18 cellular contexts compared by ENCODE assay signal in the genomic region with DNA sequence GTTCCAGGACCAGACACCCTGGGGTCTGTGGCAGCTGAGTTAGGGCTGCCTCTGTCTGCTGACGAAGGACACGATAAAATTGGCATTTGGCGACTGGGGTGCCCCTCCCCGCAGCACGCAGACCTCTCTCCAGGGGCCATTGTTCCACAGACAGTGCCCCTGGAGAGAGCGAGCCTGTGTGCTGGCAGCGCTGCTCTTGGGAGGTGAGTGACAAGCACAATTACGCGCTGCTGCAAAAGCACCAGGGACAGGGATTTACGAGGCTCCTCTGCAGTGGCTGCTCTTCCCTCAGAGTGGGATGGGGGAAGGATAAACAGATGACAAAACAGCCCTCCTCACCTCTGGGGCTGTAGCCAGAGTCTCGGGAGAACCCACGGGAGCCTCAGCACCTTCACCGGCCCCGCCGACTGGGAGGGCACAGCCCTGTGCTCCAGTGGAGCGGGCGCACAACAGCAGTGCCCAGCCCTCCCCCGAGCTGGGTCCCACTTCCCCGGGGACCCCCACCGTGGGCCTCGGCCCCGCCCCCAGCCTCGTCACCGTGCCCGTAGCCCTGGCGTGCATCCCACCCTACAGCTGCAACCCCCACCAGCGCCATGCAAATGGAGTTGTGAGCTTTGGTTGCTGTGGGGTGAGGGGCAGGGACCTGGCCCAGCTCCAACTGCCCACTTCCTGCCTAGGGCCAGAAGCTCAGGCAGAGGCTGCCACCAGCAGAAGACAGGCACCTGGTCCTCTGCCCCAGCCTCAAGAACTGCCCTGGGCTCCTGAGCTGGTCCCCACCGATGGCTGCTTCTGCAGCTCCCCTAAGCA. TPM values are rescaled to one million over a fixed set of nuclear protein-coding genes. Genes with fewer than 3 reads are reported as not detected.
DNase-seq lines count a peak whose midpoint lies in the region; ATAC-seq, FAIRE-seq and TF ChIP-seq lines count a peak whose summit lies in the region.
"Had no signal": no experiment of that assay in that cellular context is flagged by ENCODE, and none has a peak within 500 bp of the region (broad histone marks: within the 10 kb centered on the region; RNA-seq: fewer than 3 reads in every experiment).

No MANE protein-coding gene starts in this region.

- no peak for TF ChIP-seq EP300 in H1 (IDR thresholded peaks at IDR 0.05; ENCODE audit: borderline replicate concordance in 1 of 2, low read depth in 2 of 2, low read length in 2 of 2)

- H3K4me3 ChIP-seq in H1 (ENCODE audit: extremely low read depth in 1 of 4, insufficient read depth in 2 of 4, low read depth in 3 of 4, low read length in 4 of 4) (no peak overlapping the region), upper lobe of right lung (no peak overlapping the region)
- H3K4me3 ChIP-seq: cardiac muscle cell, lung had no signal

- H3K4ac ChIP-seq in H1 (replicated peaks; ENCODE audit: insufficient read length, low read depth, low read length): no peak overlapping the region

- 85% methylated on average over 17 of the region's 28 CpGs; no CpG with 5 or more reads in 1 of the 2 experiments for WGBS in H1 (ENCODE audit: extremely low coverage in 1 of 2, insufficient coverage in 1 of 2, insufficient read length in 1 of 2, insufficient replicate concordance in 2 of 2, low coverage in 1 of 2, low lambda C conversion rate in 2 of 2, missing lambda C conversion rate in 1 of 2), 2 experiments

- H4K91ac ChIP-seq in H1 (replicated peaks; ENCODE audit: insufficient read length, low read length): no peak overlapping the region

- no peak for TF ChIP-seq POLR2A in H1 (IDR thresholded peaks at IDR 0.05; ENCODE audit: control extremely low read depth in 1 of 2, low read depth in 2 of 2, low read length in 2 of 2)

- no peak overlapping the region for H3K9ac ChIP-seq in H1 (replicated peaks in 1 of 4; ENCODE audit: extremely low read depth in 1 of 4, low read depth in 3 of 4, low read length in 3 of 4)

- intact Hi-C loops in upper lobe of right lung (cut with DNase I): no loop called here

- peaks cover 0 to 19% of the 10 kb centered on the region in 2 experiments for H4K20me1 ChIP-seq in H1 (replicated peaks in 1 of 2; ENCODE audit: control insufficient read depth in 1 of 2, insufficient read depth in 2 of 2, low read length in 2 of 2)

- H2BK120ac ChIP-seq in H1 (replicated peaks; ENCODE audit: low read depth, low read length): no peak overlapping the region

- H3K23ac ChIP-seq in H1 (ENCODE audit: insufficient read length): no peak overlapping the region

- no peak for FAIRE-seq in H1 (lab: Jason Lieb, UNC)

- H3K9me3 ChIP-seq in H1 (ENCODE audit: insufficient read depth in 2 of 2, low read depth in 1 of 2, low read length in 1 of 2) (no peaks in the 10 kb centered on the region), upper lobe of right lung (no peaks in the 10 kb centered on the region)

- H2BK15ac ChIP-seq in H1 (ENCODE audit: low read length): no peak overlapping the region

- H3K27ac ChIP-seq in H1 (ENCODE audit: low read depth, low read length): no peak overlapping the region
- no peak overlapping the region for H3K27ac ChIP-seq in upper lobe of right lung
- H3K27ac ChIP-seq: cardiac muscle cell had no signal

- H3K36me3 ChIP-seq in H1 (ENCODE audit: control insufficient read depth in 2 of 4, insufficient read depth in 4 of 4, low read length in 3 of 4) (peaks cover 0 to 12% (median 7%) of the 10 kb centered on the region in 4 experiments; a peak in 3 of 8 replicates), upper lobe of right lung (no peaks in the 10 kb centered on the region)
- H3K36me3 ChIP-seq: cardiac muscle cell had no signal

- H3K27me3 ChIP-seq in H1 (replicated peaks in 1 of 4; ENCODE audit: control insufficient read depth in 3 of 4, extremely low read depth in 1 of 4, insufficient read depth in 3 of 4, low read length in 3 of 4): no peaks in the 10 kb centered on the region
- H3K27me3 ChIP-seq in upper lobe of right lung: no peaks in the 10 kb centered on the region
- H3K27me3 ChIP-seq: cardiac muscle cell had no signal

- CTCF ChIA-PET in H1 (lab: Charles Lee; ENCODE audit: partially characterized antibody): interaction anchor here (0.6 to 4.8 kb wide), 15 partner anchors 10 to 99 kb away, joined by 3 to 20 read pairs (median 3); no protein-coding TSS in a partner anchor

- H4K5ac ChIP-seq in H1 (ENCODE audit: insufficient read length, low read depth, low read length): no peak overlapping the region

- TF ChIP-seq CTCF in H1 (IDR thresholded peaks at IDR 0.05; ENCODE audit: control extremely low read depth in 1 of 3, insufficient read depth in 1 of 3, low read depth in 1 of 3, low read length in 3 of 3) (no peak), upper lobe of right lung (IDR thresholded peaks at IDR 0.05) (no peak)

- no peak overlapping the region for H3K56ac ChIP-seq in H1 (replicated peaks; ENCODE audit: insufficient read length, low read depth, low read length)

- POLR2A ChIA-PET in H1 (lab: Charles Lee; ENCODE audit: partially characterized antibody): interaction anchor here (0.7 to 2.0 kb wide), 11 partner anchors 18 to 122 kb away, joined by 3 to 8 read pairs (median 4); partner anchors contain the start of gene PNPLA2

- DNase-seq in DMS79 (lab: John Stamatoyannopoulos, UW): peak; percentile 10
- DNase-seq in NCI-H1436 (lab: John Stamatoyannopoulos, UW): peak; percentile 65
- no peak for DNase-seq in H1 (ENCODE audit: low read depth in 1 of 2, low spot score in 2 of 2)
- DNase-seq in upper lobe of right lung: no peak
- no peak for DNase-seq in dedifferentiated amniotic fluid mesenchymal stem cell (ENCODE audit: extremely low spot score)
- no peak for DNase-seq in stimulated activated CD4-positive, alpha-beta T cell treated with anti-CD3 and anti-CD28 coated beads, Interleukin-2, amount 100 ng/mL, for 48 hours
- DNase-seq: activated B cell treated with CpG ODN at 0.5 μM for 24 hours; activated CD8-positive, alpha-beta memory T cell treated with anti-CD3 and anti-CD28 coated beads, Interleukin-2, amount 50 U/mL, for 48 hours; foreskin fibroblast; Kasumi-1; NCI-H2029; OCI-M1; stimulated activated CD4-positive, alpha-beta T cell treated with anti-CD3 and anti-CD28 coated beads, Interleukin-4, amount 100 ng/mL, for 4 hours had no signal

- H2AK5ac ChIP-seq in H1 (ENCODE audit: low read depth, low read length): no peak overlapping the region

- no peak for TF ChIP-seq RAD21 in H1 (IDR thresholded peaks at IDR 0.05 in 1 of 2, conservative IDR thresholded peaks at IDR 0.05 in 1 of 2; ENCODE audit: low read depth in 2 of 2, low read length in 2 of 2)

- no peak overlapping the region for H3K14ac ChIP-seq in H1 (ENCODE audit: insufficient read length)

- H3K4me1 ChIP-seq in H1 (replicated peaks in 1 of 4; ENCODE audit: control insufficient read depth in 3 of 4, insufficient read depth in 4 of 4, low read length in 3 of 4) (peaks cover 0 to 5% (median 3%) of the 10 kb centered on the region in 4 experiments; a peak in 4 of 7 replicates), upper lobe of right lung (no peaks in the 10 kb centered on the region)

- H4K8ac ChIP-seq in H1 (ENCODE audit: extremely low read depth, insufficient read depth, low read length): no peak overlapping the region; the same call in 1 of the 2 replicates

- H3K79me1 ChIP-seq in H1 (ENCODE audit: low read depth, low read length): no peaks in the 10 kb centered on the region

- no peak overlapping the region for H3K4me2 ChIP-seq in H1 (ENCODE audit: insufficient read depth in 1 of 2, low read depth in 2 of 2, low read length in 2 of 2)

- no peak for ATAC-seq in upper lobe of right lung
- ATAC-seq: activated naive CD4-positive, alpha-beta T cell treated with anti-CD3 and anti-CD28 coated beads, Interleukin-2, amount 50 U/mL, for 72 hours; sciatic nerve; stimulated activated effector memory CD8-positive, alpha-beta T cell treated with anti-CD3 and anti-CD28 coated beads, Interleukin-12 subunit alpha, Interleukin-12 subunit beta, amount 100 ng/mL, for 72 hours had no signal

- no peak overlapping the region for H2AFZ ChIP-seq in H1 (ENCODE audit: low read length)

- H2BK20ac ChIP-seq in H1 (ENCODE audit: low read length): no peak overlapping the region

- H3K18ac ChIP-seq in H1 (ENCODE audit: extremely low read depth, low read length): no peak overlapping the region

- H2BK5ac ChIP-seq in H1 (ENCODE audit: low read depth, low read length): no peak overlapping the region

- H2BK12ac ChIP-seq in H1 (ENCODE audit: low read depth, low read length): peak overlapping the region; percentile 68; the same call in 1 of the 2 replicates

- H3K23me2 ChIP-seq in H1 (ENCODE audit: low read depth, low read length): no peaks in the 10 kb centered on the region

- no peaks in the 10 kb centered on the region for H3K79me2 ChIP-seq in H1 (ENCODE audit: control insufficient read depth in 1 of 2, insufficient read depth in 2 of 2, low read length in 2 of 2)

RNA-seq across cellular contexts. Expression of gene CHID1, which starts 19.6 kb away (rescaled TPM):
- 78.9 and 81.2 TPM in 2 replicates for total RNA-seq in H1 (2021; fragmentation: NEBNext Ultra II Directional; extraction: Animal tissue kit (Norgen Biotek cat#: 25700))
- 88.5 and 114 TPM in 2 replicates for polyA plus RNA-seq in H1 (2011; rRNA removed)
- 102 TPM for polyA plus RNA-seq in H1 (2011; cell fraction: cytosol; rRNA removed)
- 115 TPM for polyA plus RNA-seq in H1 (2011; cell fraction: nucleus; rRNA removed)
- 55.8 to 87.0 TPM (median 82.0 TPM) in 4 replicates for polyA plus RNA-seq in H1 (2012, experiment 1 of 2)
- polyA plus RNA-seq in H1 (2012, experiment 2 of 2): 82.1 TPM
- polyA plus RNA-seq in H1 (2013, experiment 1 of 2): 76.3 TPM
- 80.1 TPM for polyA plus RNA-seq in H1 (2013, experiment 2 of 2)
- polyA minus RNA-seq in H1 (2011; rRNA and poly(A)+ RNA removed): 59.6 and 70.2 TPM in 2 replicates
- 49.1 TPM for polyA minus RNA-seq in H1 (2011; cell fraction: cytosol; rRNA and poly(A)+ RNA removed)
- polyA minus RNA-seq in H1 (2011; cell fraction: nucleus; rRNA and poly(A)+ RNA removed): 52.7 TPM
- 52.9 TPM for total RNA-seq in upper lobe of right lung

RNA-seq across cellular contexts. Expression of gene AP2A2, which starts 34.7 kb away (rescaled TPM):
- total RNA-seq in H1 (2021; fragmentation: NEBNext Ultra II Directional; extraction: Animal tissue kit (Norgen Biotek cat#: 25700)): 50.0 and 56.3 TPM in 2 replicates
- polyA plus RNA-seq in H1 (2011; rRNA removed): 65.0 and 70.0 TPM in 2 replicates
- 44.9 TPM for polyA plus RNA-seq in H1 (2011; cell fraction: cytosol; rRNA removed)
- polyA plus RNA-seq in H1 (2011; cell fraction: nucleus; rRNA removed): 169 TPM
- polyA plus RNA-seq in H1 (2012, experiment 1 of 2): 40.2 to 49.3 TPM (median 44.1 TPM) in 4 replicates
- 31.3 TPM for polyA plus RNA-seq in H1 (2012, experiment 2 of 2)
- polyA plus RNA-seq in H1 (2013, experiment 1 of 2): 44.2 TPM
- 40.7 TPM for polyA plus RNA-seq in H1 (2013, experiment 2 of 2)
- 55.2 and 63.7 TPM in 2 replicates for polyA minus RNA-seq in H1 (2011; rRNA and poly(A)+ RNA removed)
- polyA minus RNA-seq in H1 (2011; cell fraction: cytosol; rRNA and poly(A)+ RNA removed): 75.7 TPM
- 71.4 TPM for polyA minus RNA-seq in H1 (2011; cell fraction: nucleus; rRNA and poly(A)+ RNA removed)
- total RNA-seq in upper lobe of right lung: 92.0 TPM

RNA-seq across cellular contexts. Expression of gene TSPAN4, which starts 48.3 kb away (rescaled TPM):
- total RNA-seq in H1 (2021; fragmentation: NEBNext Ultra II Directional; extraction: Animal tissue kit (Norgen Biotek cat#: 25700)): 74.1 and 75.8 TPM in 2 replicates
- 145 and 217 TPM in 2 replicates for polyA plus RNA-seq in H1 (2011; rRNA removed)
- polyA plus RNA-seq in H1 (2011; cell fraction: cytosol; rRNA removed): 167 TPM
- 298 TPM for polyA plus RNA-seq in H1 (2011; cell fraction: nucleus; rRNA removed)
- polyA plus RNA-seq in H1 (2012, experiment 1 of 2): 43.0 to 90.8 TPM (median 85.3 TPM) in 4 replicates
- 79.3 TPM for polyA plus RNA-seq in H1 (2012, experiment 2 of 2)
- 88.9 TPM for polyA plus RNA-seq in H1 (2013, experiment 1 of 2)
- 84.1 TPM for polyA plus RNA-seq in H1 (2013, experiment 2 of 2)
- polyA minus RNA-seq in H1 (2011; rRNA and poly(A)+ RNA removed): 55.7 and 63.0 TPM in 2 replicates
- polyA minus RNA-seq in H1 (2011; cell fraction: cytosol; rRNA and poly(A)+ RNA removed): 58.9 TPM
- 56.8 TPM for polyA minus RNA-seq in H1 (2011; cell fraction: nucleus; rRNA and poly(A)+ RNA removed)
- total RNA-seq in upper lobe of right lung: 167 TPM

RNA-seq across cellular contexts. Expression of gene POLR2L, which starts 48.7 kb away (rescaled TPM):
- total RNA-seq in H1 (2021; fragmentation: NEBNext Ultra II Directional; extraction: Animal tissue kit (Norgen Biotek cat#: 25700)): 151 and 167 TPM in 2 replicates
- 140 and 142 TPM in 2 replicates for polyA plus RNA-seq in H1 (2011; rRNA removed)
- 136 TPM for polyA plus RNA-seq in H1 (2011; cell fraction: cytosol; rRNA removed)
- 416 TPM for polyA plus RNA-seq in H1 (2011; cell fraction: nucleus; rRNA removed)
- 193 to 318 TPM (median 295 TPM) in 4 replicates for polyA plus RNA-seq in H1 (2012, experiment 1 of 2)
- polyA plus RNA-seq in H1 (2012, experiment 2 of 2): 68.0 TPM
- polyA plus RNA-seq in H1 (2013, experiment 1 of 2): 240 TPM
- polyA plus RNA-seq in H1 (2013, experiment 2 of 2): 247 TPM
- 72.5 and 95.8 TPM in 2 replicates for polyA minus RNA-seq in H1 (2011; rRNA and poly(A)+ RNA removed)
- 138 TPM for polyA minus RNA-seq in H1 (2011; cell fraction: cytosol; rRNA and poly(A)+ RNA removed)
- polyA minus RNA-seq in H1 (2011; cell fraction: nucleus; rRNA and poly(A)+ RNA removed): 79.6 TPM
- 138 TPM for total RNA-seq in upper lobe of right lung

RNA-seq across cellular contexts. Expression of gene CD151, which starts 58.2 kb away (rescaled TPM):
- total RNA-seq in H1 (2021; fragmentation: NEBNext Ultra II Directional; extraction: Animal tissue kit (Norgen Biotek cat#: 25700)): 93.4 and 101 TPM in 2 replicates
- 212 and 257 TPM in 2 replicates for polyA plus RNA-seq in H1 (2011; rRNA removed)
- 196 TPM for polyA plus RNA-seq in H1 (2011; cell fraction: cytosol; rRNA removed)
- 315 TPM for polyA plus RNA-seq in H1 (2011; cell fraction: nucleus; rRNA removed)
- 85.6 to 141 TPM (median 135 TPM) in 4 replicates for polyA plus RNA-seq in H1 (2012, experiment 1 of 2)
- polyA plus RNA-seq in H1 (2012, experiment 2 of 2): 137 TPM
- 105 TPM for polyA plus RNA-seq in H1 (2013, experiment 1 of 2)
- polyA plus RNA-seq in H1 (2013, experiment 2 of 2): 114 TPM
- polyA minus RNA-seq in H1 (2011; rRNA and poly(A)+ RNA removed): 117 and 123 TPM in 2 replicates
- polyA minus RNA-seq in H1 (2011; cell fraction: cytosol; rRNA and poly(A)+ RNA removed): 66.3 TPM
- 80.7 TPM for polyA minus RNA-seq in H1 (2011; cell fraction: nucleus; rRNA and poly(A)+ RNA removed)
- total RNA-seq in upper lobe of right lung: 486 TPM

Comparison
In these comparisons a context has a peak if more than half of its experiments do, and no peak if none do; other contexts are left out.
1. DNase-seq: peak in DMS79 (single experiment) and NCI-H1436 (single experiment); none in H1 (0 of 2), upper lobe of right lung (single experiment), dedifferentiated amniotic fluid mesenchymal stem cell (single experiment) and stimulated activated CD4-positive, alpha-beta T cell treated with anti-CD3 and anti-CD28 coated beads, Interleukin-2, amount 100 ng/mL, for 48 hours (0 of 2).